In the genomic region with DNA sequence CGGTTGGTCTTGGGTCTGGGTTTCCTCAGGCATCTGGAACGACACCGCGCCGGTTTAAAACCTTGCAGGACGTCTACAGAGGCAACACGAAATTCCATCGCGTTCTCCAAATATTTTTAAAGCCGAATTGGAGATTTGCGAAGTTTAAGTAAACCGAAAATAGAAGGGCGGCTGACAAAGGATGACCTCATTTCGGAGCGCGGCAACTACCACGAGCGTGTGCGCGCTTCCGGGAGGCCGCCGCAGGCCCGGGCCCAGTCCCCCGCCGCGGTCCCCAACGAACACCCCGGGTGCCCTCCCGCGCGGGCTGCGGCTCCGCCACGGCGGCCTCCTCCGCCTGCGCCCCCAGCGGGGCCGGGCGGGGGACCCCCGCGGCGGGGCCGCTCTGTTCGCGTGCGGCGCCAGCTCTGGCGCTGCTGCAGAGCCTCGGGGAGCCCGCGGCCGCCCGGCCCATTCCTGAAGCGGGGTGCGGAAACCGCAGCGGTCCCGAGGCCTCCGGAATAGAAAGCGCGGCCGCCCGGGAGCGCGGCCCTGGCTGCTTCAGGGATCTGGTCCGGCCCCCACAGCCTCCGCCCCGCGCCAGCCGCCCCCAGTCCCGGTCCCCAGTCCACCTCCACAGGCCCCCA, we compare ENCODE assay signal across 7 cellular contexts. TPM values are rescaled to one million over a fixed set of nuclear protein-coding genes. Genes with fewer than 3 reads are reported as not detected.
DNase-seq lines count a peak whose midpoint lies in the region; ATAC-seq and TF ChIP-seq lines count a peak whose summit lies in the region.

No MANE protein-coding gene starts in this region.

- peak overlapping the region; percentile 85 for H3K27ac ChIP-seq in neural progenitor cell
- H3K27ac ChIP-seq in temporal lobe (ENCODE audit: low read depth, low read length) = peak overlapping the region; percentile 96

- H3K9me3 Mint-ChIP-seq in activated T-helper 17 cell treated with anti-CD3 and anti-CD28 coated beads, Interleukin-2, amount 50 U/mL, for 72 hours = no peaks in the 10 kb centered on the region
- H3K9me3 Mint-ChIP-seq in neural progenitor cell = no peaks in the 10 kb centered on the region

- peaks cover 56% of the 10 kb centered on the region for H3K36me3 Mint-ChIP-seq in activated T-helper 17 cell treated with anti-CD3 and anti-CD28 coated beads, Interleukin-2, amount 50 U/mL, for 72 hours (ENCODE audit: low read depth)
- H3K36me3 Mint-ChIP-seq in neural progenitor cell = peaks cover 41% of the 10 kb centered on the region

- peak overlapping the region; percentile 97 for H3K4me2 ChIP-seq in neural progenitor cell

- no peaks in the 10 kb centered on the region for H3K27me3 Mint-ChIP-seq in activated T-helper 17 cell treated with anti-CD3 and anti-CD28 coated beads, Interleukin-2, amount 50 U/mL, for 72 hours
- peaks cover 6% of the 10 kb centered on the region for H3K27me3 Mint-ChIP-seq in neural progenitor cell (ENCODE audit: insufficient read depth, low read depth)

- peaks cover 33% of the 10 kb centered on the region for H3K36me3 ChIP-seq in neural progenitor cell

- no peaks in the 10 kb centered on the region for H3K27me3 ChIP-seq in neural progenitor cell

- peak overlapping the region; percentile 94 for H3K4me3 Mint-ChIP-seq in activated T-helper 17 cell treated with anti-CD3 and anti-CD28 coated beads, Interleukin-2, amount 50 U/mL, for 72 hours
- peak overlapping the region; percentile 96 for H3K4me3 Mint-ChIP-seq in neural progenitor cell

- H3K9ac ChIP-seq in neural progenitor cell = peak overlapping the region; percentile 83

- no peak overlapping the region for H2AFZ ChIP-seq in neural progenitor cell (replicated peaks)

- ATAC-seq in GM18505 (IDR thresholded peaks at IDR 0.05; ENCODE audit: unreplicated experiment) = peak; percentile 32
- ATAC-seq in HG02759 (IDR thresholded peaks at IDR 0.05; ENCODE audit: unreplicated experiment) = peak; percentile 26
- ATAC-seq in activated T-helper 17 cell treated with anti-CD3 and anti-CD28 coated beads, Interleukin-2, amount 50 U/mL, for 72 hours (replicated peaks) = peak; percentile 60

- H3K27ac Mint-ChIP-seq in activated T-helper 17 cell treated with anti-CD3 and anti-CD28 coated beads, Interleukin-2, amount 50 U/mL, for 72 hours = peak overlapping the region; percentile 89
- peak overlapping the region; percentile 96 for H3K27ac Mint-ChIP-seq in neural progenitor cell

- H3K4me3 ChIP-seq in fibroblast of pulmonary artery (replicated peaks; ENCODE audit: low read depth, low read length) (peak overlapping the region; percentile 76), neural progenitor cell (peak overlapping the region; percentile 75)

- peaks cover 55% of the 10 kb centered on the region for H3K79me2 ChIP-seq in neural progenitor cell (ENCODE audit: low read depth)

- H3K4me1 Mint-ChIP-seq in activated T-helper 17 cell treated with anti-CD3 and anti-CD28 coated beads, Interleukin-2, amount 50 U/mL, for 72 hours = peaks cover 47% of the 10 kb centered on the region
- H3K4me1 Mint-ChIP-seq in neural progenitor cell = peaks cover 55% of the 10 kb centered on the region

- no peaks in the 10 kb centered on the region for H3K9me3 ChIP-seq in neural progenitor cell (ENCODE audit: low read depth)

- TF ChIP-seq POLR2A in GM18505 (IDR thresholded peaks at IDR 0.05; ENCODE audit: borderline replicate concordance, extremely low read depth, insufficient read depth, insufficient read length) = no peak

- DNase-seq in NCI-H748 (lab: John Stamatoyannopoulos, UW; ENCODE audit: unreplicated experiment) (peak; percentile 68), fibroblast of pulmonary artery (ENCODE audit: low read depth) (peak; percentile 63), neural progenitor cell (ENCODE audit: low spot score) (no peak)

- H3K4me1 ChIP-seq in neural progenitor cell = peaks cover 45% of the 10 kb centered on the region

- TF ChIP-seq CTCF in fibroblast of pulmonary artery (IDR thresholded peaks at IDR 0.05; ENCODE audit: low read length, missing control alignments) (no peak), neural progenitor cell (IDR thresholded peaks at IDR 0.05) (no peak)

- H4K20me1 ChIP-seq in neural progenitor cell (ENCODE audit: low read depth) = peaks cover 47% of the 10 kb centered on the region

- H3F3A ChIP-seq in neural progenitor cell (ENCODE audit: low read depth) = peaks cover 58% of the 10 kb centered on the region

RNA-seq across cellular contexts. Expression of gene HSP90AA1, which starts 0.4 kb away (rescaled TPM):
- total RNA-seq in activated T-helper 17 cell treated with anti-CD3 and anti-CD28 coated beads, Interleukin-2, amount 50 U/mL, for 72 hours = 1,000 to 10,000 TPM in 1 of 2 donors, 100 to 1,000 TPM in 1; 639 to 1,352 TPM
- total RNA-seq in neural progenitor cell (ENCODE audit: low replicate concordance) (656 and 746 TPM in 2 replicates), temporal lobe (646 TPM)

RNA-seq across cellular contexts. Expression of gene WDR20, which starts 53.2 kb away (rescaled TPM):
- total RNA-seq in activated T-helper 17 cell treated with anti-CD3 and anti-CD28 coated beads, Interleukin-2, amount 50 U/mL, for 72 hours = 10 to 100 TPM; 30.9 to 33.0 TPM
- 18.2 and 22.4 TPM in 2 replicates for total RNA-seq in neural progenitor cell (ENCODE audit: low replicate concordance)
- total RNA-seq in temporal lobe = 30.5 TPM
